Comparison of ENCODE assay signal across 3 cellular contexts in the genomic region with DNA sequence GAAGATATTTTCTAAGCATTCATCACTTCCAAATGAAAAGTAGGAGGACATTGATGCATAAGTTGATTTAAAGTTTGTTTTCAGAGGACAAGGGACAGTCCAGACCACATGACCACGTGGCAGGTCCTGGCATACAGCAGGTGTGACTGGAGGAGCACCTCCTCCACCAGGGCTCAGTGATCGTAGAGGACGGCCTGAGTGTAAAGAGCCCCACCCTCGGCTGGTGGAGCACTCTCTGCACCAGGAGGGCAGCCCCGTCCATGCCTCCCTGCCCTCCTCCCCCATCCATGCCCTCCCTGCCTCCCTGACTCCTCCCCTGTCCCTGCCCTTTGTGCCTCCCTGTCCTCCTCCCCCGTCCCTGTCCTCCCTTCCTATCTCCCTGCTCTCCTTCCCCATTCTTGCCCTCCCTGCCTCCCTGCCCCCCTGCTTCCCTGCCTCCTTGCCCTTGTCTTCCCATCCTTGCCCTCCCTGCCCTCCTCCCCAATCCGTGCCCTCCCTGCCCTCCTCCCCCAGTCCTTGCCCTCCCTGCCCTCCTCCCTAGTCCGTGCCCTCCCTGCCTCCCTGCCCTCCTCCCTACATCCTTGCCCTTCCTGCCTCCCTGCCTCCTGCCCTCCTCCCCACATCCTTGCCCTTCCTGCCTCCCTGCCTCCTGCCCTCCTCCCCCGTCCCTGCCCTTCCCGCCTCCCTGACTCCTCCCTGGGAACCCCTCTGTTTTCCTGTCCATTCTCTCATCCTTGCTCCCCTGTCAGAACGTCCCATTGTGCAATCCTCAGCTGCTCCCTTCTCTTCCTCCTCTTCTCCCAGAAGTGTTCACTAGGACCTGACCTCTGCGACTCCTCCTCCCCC.
TF ChIP-seq lines count a peak whose summit lies in the region.

No MANE protein-coding gene starts in this region.

TF ChIP-seq in SK-N-SH, 30 proteins besides CTCF, POLR2A, EP300 and RAD21:
- TF ChIP-seq RFX5 (IDR thresholded peaks at IDR 0.05; ENCODE audit: low read length) = no peak
- TF ChIP-seq, protein P1, sequence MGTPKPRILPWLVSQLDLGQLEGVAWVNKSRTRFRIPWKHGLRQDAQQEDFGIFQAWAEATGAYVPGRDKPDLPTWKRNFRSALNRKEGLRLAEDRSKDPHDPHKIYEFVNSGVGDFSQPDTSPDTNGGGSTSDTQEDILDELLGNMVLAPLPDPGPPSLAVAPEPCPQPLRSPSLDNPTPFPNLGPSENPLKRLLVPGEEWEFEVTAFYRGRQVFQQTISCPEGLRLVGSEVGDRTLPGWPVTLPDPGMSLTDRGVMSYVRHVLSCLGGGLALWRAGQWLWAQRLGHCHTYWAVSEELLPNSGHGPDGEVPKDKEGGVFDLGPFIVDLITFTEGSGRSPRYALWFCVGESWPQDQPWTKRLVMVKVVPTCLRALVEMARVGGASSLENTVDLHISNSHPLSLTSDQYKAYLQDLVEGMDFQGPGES (IDR thresholded peaks at IDR 0.05; ENCODE audit: low read depth, low read length) = no peak
- no peak for TF ChIP-seq FOXM1 (IDR thresholded peaks at IDR 0.05; ENCODE audit: low read depth)
- no peak for TF ChIP-seq SIN3A (IDR thresholded peaks at IDR 0.05; ENCODE audit: borderline replicate concordance, low read depth, low read length)
- TF ChIP-seq TAF1 (IDR thresholded peaks at IDR 0.05; ENCODE audit: borderline replicate concordance, low read depth, low read length) = no peak

TF ChIP-seq in SK-N-SH treated with all-trans-retinoic acid at 6 μM for 48 hours, 23 proteins besides CTCF, POLR2A, EP300 and RAD21:
- TF ChIP-seq, protein P2, sequence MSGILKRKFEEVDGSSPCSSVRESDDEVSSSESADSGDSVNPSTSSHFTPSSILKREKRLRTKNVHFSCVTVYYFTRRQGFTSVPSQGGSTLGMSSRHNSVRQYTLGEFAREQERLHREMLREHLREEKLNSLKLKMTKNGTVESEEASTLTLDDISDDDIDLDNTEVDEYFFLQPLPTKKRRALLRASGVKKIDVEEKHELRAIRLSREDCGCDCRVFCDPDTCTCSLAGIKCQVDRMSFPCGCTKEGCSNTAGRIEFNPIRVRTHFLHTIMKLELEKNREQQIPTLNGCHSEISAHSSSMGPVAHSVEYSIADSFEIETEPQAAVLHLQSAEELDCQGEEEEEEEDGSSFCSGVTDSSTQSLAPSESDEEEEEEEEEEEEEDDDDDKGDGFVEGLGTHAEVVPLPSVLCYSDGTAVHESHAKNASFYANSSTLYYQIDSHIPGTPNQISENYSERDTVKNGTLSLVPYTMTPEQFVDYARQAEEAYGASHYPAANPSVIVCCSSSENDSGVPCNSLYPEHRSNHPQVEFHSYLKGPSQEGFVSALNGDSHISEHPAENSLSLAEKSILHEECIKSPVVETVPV (CRISPR knock-in tag; IDR thresholded peaks at IDR 0.05) = no peak
- no peak for TF ChIP-seq PPARA (CRISPR knock-in tag; IDR thresholded peaks at IDR 0.05; ENCODE audit: borderline replicate concordance)
- TF ChIP-seq TCF4 (CRISPR knock-in tag; IDR thresholded peaks at IDR 0.05; ENCODE audit: borderline replicate concordance) = no peak
- no peak for TF ChIP-seq ISL1 (CRISPR knock-in tag; IDR thresholded peaks at IDR 0.05)
- no peak for TF ChIP-seq BACH2 (CRISPR knock-in tag; IDR thresholded peaks at IDR 0.05; ENCODE audit: borderline replicate concordance)
- no peak for TF ChIP-seq CSDC2 (CRISPR knock-in tag; IDR thresholded peaks at IDR 0.05)
- no peak for TF ChIP-seq ZNF565 (CRISPR knock-in tag; conservative IDR thresholded peaks at IDR 0.05; ENCODE audit: low read depth)
- no peak for TF ChIP-seq PATZ1 (CRISPR knock-in tag; IDR thresholded peaks at IDR 0.05; ENCODE audit: borderline replicate concordance)
- no peak for TF ChIP-seq CREB5 (CRISPR knock-in tag; IDR thresholded peaks at IDR 0.05; ENCODE audit: low read depth)
- TF ChIP-seq SNAI2 (CRISPR knock-in tag; IDR thresholded peaks at IDR 0.05) = no peak

TF ChIP-seq in IMR-90, 13 proteins besides CTCF, POLR2A, EP300 and RAD21:
- no peak for TF ChIP-seq MAFK (IDR thresholded peaks at IDR 0.05; ENCODE audit: low read depth, low read length)
- peak; percentile 33; the same call in 1 of the 2 replicates for TF ChIP-seq CEBPB (IDR thresholded peaks at IDR 0.05; ENCODE audit: low read depth, low read length)
